23 cellular contexts compared by ENCODE assay signal in the genomic region with DNA sequence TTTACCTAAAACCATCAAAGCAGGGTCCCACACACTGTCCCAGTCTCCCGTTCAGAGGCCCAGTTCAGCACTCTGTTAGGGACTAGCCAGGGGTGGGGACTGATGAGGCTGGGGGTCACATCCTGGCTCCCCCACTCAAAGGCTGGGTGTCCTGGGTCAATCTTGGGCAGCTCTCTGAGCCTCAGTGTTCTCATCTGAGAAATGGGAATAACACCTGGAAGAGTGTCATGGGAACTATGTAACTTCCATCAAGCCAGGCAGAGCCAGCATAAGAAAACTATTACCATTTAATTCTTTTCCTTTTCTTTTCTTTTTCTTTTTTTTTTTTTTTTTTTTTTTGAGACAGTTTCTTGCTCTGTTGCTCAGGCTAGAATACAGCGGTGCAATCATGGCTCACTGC. TPM values are rescaled to one million over a fixed set of nuclear protein-coding genes. Genes with fewer than 3 reads are reported as not detected.
DNase-seq lines count a peak whose midpoint lies in the region; ATAC-seq and TF ChIP-seq lines count a peak whose summit lies in the region.
"Had no signal": no experiment of that assay in that cellular context is flagged by ENCODE, and none has a peak within 500 bp of the region (broad histone marks: within the 10 kb centered on the region; RNA-seq: fewer than 3 reads in every experiment).

No MANE protein-coding gene starts in this region.

- H3K4me3 ChIP-seq in heart left ventricle, result no peak overlapping the region
- no peak overlapping the region for H3K4me3 ChIP-seq in right cardiac atrium (ENCODE audit: low read length)
- H3K4me3 ChIP-seq in ectodermal cell (ENCODE audit: insufficient read depth, low read depth, low read length), result no peak overlapping the region
- no peak overlapping the region for H3K4me3 ChIP-seq in upper lobe of right lung
- H3K4me3 ChIP-seq: esophagus squamous epithelium, tibial nerve had no signal

- H3K9me3 Mint-ChIP-seq in natural killer cell, result no peaks in the 10 kb centered on the region
- H3K9me3 Mint-ChIP-seq: activated naive CD8-positive, alpha-beta T cell treated with anti-CD3 and anti-CD28 coated beads, Interleukin-2, amount 10 ng/mL, durations not matched to agents 7 days and 5 days; activated T-helper 1 cell treated with anti-CD3 and anti-CD28 coated beads, Interleukin-12 subunit alpha, Interleukin-12 subunit beta, Interleukin-2, Interleukin-4 antibody, amounts not matched to agents 30 ng/mL and 10 ng/mL and 1 ng/mL, durations not matched to agents 14 hours and 24 hours and 36 hours; nephron; stimulated activated memory B cell treated with anti-CD40 and anti-IgM and Interleukin-4, amounts not matched to agents 10 μg/mL and 1 μg/mL and 100 μg/mL, for 72 hours had no signal

- peaks cover 3% of the 10 kb centered on the region for H3K36me3 Mint-ChIP-seq in natural killer cell

- no peak for TF ChIP-seq CTCF in heart left ventricle (IDR thresholded peaks at IDR 0.05)
- TF ChIP-seq CTCF in natural killer cell (IDR thresholded peaks at IDR 0.05), result no peak
- no peak for TF ChIP-seq CTCF in upper lobe of right lung (IDR thresholded peaks at IDR 0.05)

- 89 to 96% (median 95%) methylated on average over 2 of the region's 2 CpGs for WGBS in heart left ventricle, 4 donors
- 97% methylated on average over 2 of the region's 2 CpGs for WGBS in right cardiac atrium
- 89 to 93% methylated on average over 2 of the region's 2 CpGs for WGBS in ectodermal cell, 2 experiments

- H3K4me1 Mint-ChIP-seq in natural killer cell, result peaks cover 61 to 70% of the 10 kb centered on the region in 2 donors

- peaks cover 0 to 88% (median 43%) of the 10 kb centered on the region in 12 donors for H3K4me1 ChIP-seq in heart left ventricle
- H3K4me1 ChIP-seq in right cardiac atrium (ENCODE audit: control insufficient read depth, insufficient read depth, low read length), result peaks cover 9% of the 10 kb centered on the region
- peaks cover 16% of the 10 kb centered on the region for H3K4me1 ChIP-seq in ectodermal cell (ENCODE audit: control insufficient read depth, insufficient read depth, low read length)
- H3K4me1 ChIP-seq in upper lobe of right lung, result peaks cover 7% of the 10 kb centered on the region

- no peak for TF ChIP-seq POLR2A in heart left ventricle (IDR thresholded peaks at IDR 0.05)

- H3K27me3 Mint-ChIP-seq in natural killer cell (ENCODE audit: low read depth in 2 of 2), result no peaks in the 10 kb centered on the region
- H3K27me3 Mint-ChIP-seq: activated CD4-positive, alpha-beta memory T cell treated with anti-CD3 and anti-CD28 coated beads for 36 hours; activated naive CD8-positive, alpha-beta T cell treated with anti-CD3 and anti-CD28 coated beads, Interleukin-2, amount 10 ng/mL, durations not matched to agents 7 days and 5 days; CD4-positive, alpha-beta memory T cell; stimulated activated memory B cell treated with anti-CD40 and anti-IgM and Interleukin-4, amounts not matched to agents 10 μg/mL and 1 μg/mL and 100 μg/mL, for 72 hours had no signal

- H3K36me3 ChIP-seq in heart left ventricle (peaks cover 0 to 4% (median 0%) of the 10 kb centered on the region in 9 donors), ectodermal cell (ENCODE audit: control insufficient read depth, insufficient read depth, low read length) (no peaks in the 10 kb centered on the region), upper lobe of right lung (peaks cover 5% of the 10 kb centered on the region)
- H3K36me3 ChIP-seq: tibial nerve had no signal

- intact Hi-C loops in heart left ventricle (cut with DNase I) (loop anchor here in 1 of 10 donors (5.0 kb wide), 1 partner anchor 49 kb away; no protein-coding TSS in a partner anchor), right cardiac atrium (cut with DNase I) (no loop called here), natural killer cell (cut with micrococcal nuclease) (no loop called here), upper lobe of right lung (cut with DNase I) (no loop called here)

- DNase-seq in heart left ventricle (no peak), right cardiac atrium (no peak), natural killer cell (no peak), upper lobe of right lung (no peak), NCI-H1417 (lab: John Stamatoyannopoulos, UW) (no peak), OCI-M2 (lab: John Stamatoyannopoulos, UW; ENCODE audit: unreplicated experiment) (no peak)
- DNase-seq: activated CD4-positive, alpha-beta memory T cell treated with anti-CD3 and anti-CD28 coated beads for 36 hours; activated naive CD8-positive, alpha-beta T cell treated with anti-CD3 and anti-CD28 coated beads, Interleukin-2, amount 10 ng/mL, durations not matched to agents 7 days and 5 days; CD4-positive, alpha-beta memory T cell; DMS79; esophagus squamous epithelium; GOT3; KBM-7; NCI-H1092; NCI-H2107; NCI-H524 treated with DMSO at 0.1 percent for 48 hours; SHP77 had no signal

- H3K27ac ChIP-seq in heart left ventricle, result peak overlapping the region in 8 of 12 donors; percentile 67 to 88 (median 80)
- H3K27ac ChIP-seq in right cardiac atrium (ENCODE audit: low read length), result no peak overlapping the region
- H3K27ac ChIP-seq in ectodermal cell (ENCODE audit: insufficient read depth, low read depth, low read length, poor library complexity, severe bottlenecking), result peak overlapping the region; percentile 55
- H3K27ac ChIP-seq in upper lobe of right lung, result peak overlapping the region; percentile 60
- H3K27ac ChIP-seq: esophagus squamous epithelium had no signal

- ATAC-seq in heart left ventricle (no peak), right cardiac atrium (no peak), natural killer cell (no peak), upper lobe of right lung (no peak), HG02885 (IDR thresholded peaks at IDR 0.05; ENCODE audit: poor library complexity, unreplicated experiment) (no peak)
- ATAC-seq: stimulated activated memory B cell treated with anti-CD40 and anti-IgM and Interleukin-4, amounts not matched to agents 10 μg/mL and 1 μg/mL and 100 μg/mL, for 72 hours had no signal

- no peaks in the 10 kb centered on the region for H3K9me3 ChIP-seq in heart left ventricle
- no peaks in the 10 kb centered on the region for H3K9me3 ChIP-seq in right cardiac atrium (ENCODE audit: control insufficient read depth, low read length)
- H3K9me3 ChIP-seq in ectodermal cell (ENCODE audit: control insufficient read depth, low read length), result no peaks in the 10 kb centered on the region
- no peaks in the 10 kb centered on the region for H3K9me3 ChIP-seq in upper lobe of right lung
- H3K9me3 ChIP-seq: esophagus squamous epithelium, tibial nerve had no signal

- peak overlapping the region; percentile 76 to 81 for H3K27ac Mint-ChIP-seq in natural killer cell
- H3K27ac Mint-ChIP-seq: activated CD4-positive, alpha-beta memory T cell treated with anti-CD3 and anti-CD28 coated beads for 36 hours; stimulated activated memory B cell treated with anti-CD40 and anti-IgM and Interleukin-4, amounts not matched to agents 10 μg/mL and 1 μg/mL and 100 μg/mL, for 72 hours had no signal

- no peaks in the 10 kb centered on the region for H3K27me3 ChIP-seq in heart left ventricle
- no peaks in the 10 kb centered on the region for H3K27me3 ChIP-seq in right cardiac atrium (ENCODE audit: control insufficient read depth, insufficient read depth)
- no peaks in the 10 kb centered on the region for H3K27me3 ChIP-seq in ectodermal cell (ENCODE audit: control insufficient read depth, insufficient read depth, low read length, poor library complexity, severe bottlenecking)
- H3K27me3 ChIP-seq in upper lobe of right lung, result no peaks in the 10 kb centered on the region
- H3K27me3 ChIP-seq: esophagus squamous epithelium, tibial nerve had no signal

- no peak overlapping the region for H3K4me3 Mint-ChIP-seq in natural killer cell
- H3K4me3 Mint-ChIP-seq: activated CD4-positive, alpha-beta memory T cell treated with anti-CD3 and anti-CD28 coated beads for 36 hours; activated naive CD8-positive, alpha-beta T cell treated with anti-CD3 and anti-CD28 coated beads, Interleukin-2, amount 10 ng/mL, durations not matched to agents 7 days and 5 days; activated T-helper 1 cell treated with anti-CD3 and anti-CD28 coated beads, Interleukin-12 subunit alpha, Interleukin-12 subunit beta, Interleukin-2, Interleukin-4 antibody, amounts not matched to agents 30 ng/mL and 10 ng/mL and 1 ng/mL, durations not matched to agents 14 hours and 24 hours and 36 hours; CD4-positive, alpha-beta memory T cell; nephron; stimulated activated memory B cell treated with anti-CD40 and anti-IgM and Interleukin-4, amounts not matched to agents 10 μg/mL and 1 μg/mL and 100 μg/mL, for 72 hours had no signal

RNA-seq across cellular contexts. Expression of a gene that starts 38.4 kb away (rescaled TPM):
- total RNA-seq in heart left ventricle (100 to 1,000 TPM in 1 of 9 donors, 10 to 100 TPM in 8; 12.1 to 103 (median 25.2) TPM), right cardiac atrium (10 to 100 TPM; 30.5 to 55.2 (median 36.9) TPM), natural killer cell (100 to 1,000 TPM; 145 to 206 (median 155) TPM), upper lobe of right lung (83.1 TPM)
- polyA plus RNA-seq in heart left ventricle (10 to 100 TPM; 24.3 to 51.7 TPM), right cardiac atrium (27.6 TPM)
- polyA plus RNA-seq in ectodermal cell (2013, experiment 1 of 4), result 24.9 TPM
- 26.3 TPM for polyA plus RNA-seq in ectodermal cell (2013, experiment 2 of 4)
- 20.8 TPM for polyA plus RNA-seq in ectodermal cell (2013, experiment 3 of 4)
- polyA plus RNA-seq in ectodermal cell (2013, experiment 4 of 4), result 21.2 TPM

RNA-seq across cellular contexts. Expression of a gene that starts 39.3 kb away (rescaled TPM):
- total RNA-seq in heart left ventricle (10 to 100 TPM; 15.1 to 28.0 (median 23.1) TPM), right cardiac atrium (10 to 100 TPM; 19.8 to 28.7 (median 25.4) TPM), natural killer cell (100 to 1,000 TPM; 108 to 131 (median 124) TPM), upper lobe of right lung (33.1 TPM)
- polyA plus RNA-seq in heart left ventricle (10 to 100 TPM; 17.3 to 23.8 TPM), right cardiac atrium (15.2 TPM)
- polyA plus RNA-seq in ectodermal cell (2013, experiment 1 of 4), result 27.0 TPM
- 32.3 TPM for polyA plus RNA-seq in ectodermal cell (2013, experiment 2 of 4)
- 17.7 TPM for polyA plus RNA-seq in ectodermal cell (2013, experiment 3 of 4)
- 24.4 TPM for polyA plus RNA-seq in ectodermal cell (2013, experiment 4 of 4)
